Comparison of ENCODE assay signal across 11 cellular contexts in the genomic region with DNA sequence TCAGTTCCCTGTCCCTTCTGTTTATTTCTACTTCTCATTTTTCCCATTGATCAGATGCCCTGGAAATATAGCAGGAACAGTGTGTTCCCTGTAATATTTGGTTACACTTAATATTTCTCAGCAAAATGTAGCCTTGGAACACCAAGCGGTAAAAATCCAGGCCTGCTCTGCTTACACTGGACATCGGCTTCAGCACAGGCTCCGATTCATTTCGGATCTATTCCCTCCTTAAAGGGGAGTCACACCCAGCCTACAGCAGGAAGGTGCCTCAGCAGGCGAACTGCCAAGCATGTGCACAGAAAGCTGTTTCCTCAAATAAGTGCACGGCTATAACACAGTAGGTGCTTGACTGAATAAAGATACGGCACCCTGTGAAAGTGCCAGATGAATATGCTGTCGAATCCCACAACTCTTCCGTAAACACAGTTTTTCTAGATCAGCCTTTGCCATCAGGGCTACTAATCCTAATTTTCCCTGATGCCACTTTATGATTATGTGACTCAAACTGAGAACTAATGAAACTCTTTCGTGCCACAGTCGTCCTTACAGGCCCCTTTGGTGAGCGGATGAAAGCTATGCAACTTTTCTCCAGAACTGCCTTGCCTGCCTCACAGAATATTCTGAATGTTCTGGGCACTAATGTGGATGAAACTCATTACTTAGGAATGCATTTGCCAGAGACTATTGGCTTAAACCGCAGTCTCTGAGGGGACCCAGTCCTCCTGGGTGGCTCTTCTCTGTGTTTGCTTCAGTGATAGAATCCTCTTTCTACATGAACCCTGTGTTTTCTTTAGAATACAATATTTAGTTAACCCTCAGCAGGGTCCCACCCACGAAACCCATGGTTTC.
A peak's percentile ranks its signal among the peaks of the same experiment; 100 is the strongest.
DNase-seq lines count a peak whose midpoint lies in the region; ATAC-seq and TF ChIP-seq lines count a peak whose summit lies in the region.
"Had no signal": no experiment of that assay in that cellular context is flagged by ENCODE, and none has a peak within 500 bp of the region (broad histone marks: within the 10 kb centered on the region; RNA-seq: fewer than 3 reads in every experiment).

No MANE protein-coding gene starts in this region.

- no peaks in the 10 kb centered on the region for H3K9me2 ChIP-seq in SK-N-SH

- H3K27me3 ChIP-seq in SK-N-SH (ENCODE audit: insufficient read depth) (no peaks in the 10 kb centered on the region), gastroesophageal sphincter (no peaks in the 10 kb centered on the region)

- H3K9me3 ChIP-seq in SK-N-SH (no peaks in the 10 kb centered on the region), gastroesophageal sphincter (no peaks in the 10 kb centered on the region)

- H2AFZ ChIP-seq in SK-N-SH (ENCODE audit: low read depth): peak overlapping the region; percentile 83

- H3K9ac ChIP-seq in SK-N-SH: peak overlapping the region; percentile 10; the same call in 1 of the 2 replicates

- no peak for TF ChIP-seq CTCF in SK-N-SH (IDR thresholded peaks at IDR 0.05)
- peak in 1 of 4 experiments; percentile 27 for TF ChIP-seq CTCF in gastroesophageal sphincter (IDR thresholded peaks at IDR 0.05)
- no peak for TF ChIP-seq CTCF in retinal pigment epithelial cell (conservative IDR thresholded peaks at IDR 0.05; ENCODE audit: low read depth, low read length)

- ATAC-seq in gastroesophageal sphincter: peak; percentile 72
- no peak for ATAC-seq in HG03457 (IDR thresholded peaks at IDR 0.05; ENCODE audit: unreplicated experiment)
- ATAC-seq: effector memory CD8-positive, alpha-beta T cell; naive thymus-derived CD8-positive, alpha-beta T cell had no signal

- CTCF ChIA-PET in SK-N-SH (lab: Yijun Ruan, JAX): no interaction called here

- H3K4me3 ChIP-seq in SK-N-SH (ENCODE audit: low read depth in 2 of 2, low read length in 1 of 2) (no peak overlapping the region), gastroesophageal sphincter (no peak overlapping the region), retinal pigment epithelial cell (ENCODE audit: low read length) (no peak overlapping the region)

- H3F3A ChIP-seq in SK-N-SH (replicated peaks; ENCODE audit: insufficient read depth): peaks cover 14% of the 10 kb centered on the region

- no peaks in the 10 kb centered on the region for H4K20me1 ChIP-seq in SK-N-SH (ENCODE audit: insufficient read depth)

- H3K4me1 ChIP-seq in SK-N-SH (ENCODE audit: control insufficient read depth in 1 of 2, insufficient read depth in 2 of 2, low read depth in 1 of 2, low read length in 1 of 2) (peaks cover 12 to 24% of the 10 kb centered on the region in 2 experiments; a peak in 2 of 4 replicates), gastroesophageal sphincter (peaks cover 3 to 28% (median 12%) of the 10 kb centered on the region in 3 donors)

- H3K27ac ChIP-seq in SK-N-SH (ENCODE audit: low read depth in 2 of 2, low read length in 1 of 2): peak overlapping the region; percentile 73 to 89
- peak overlapping the region; percentile 62 to 78 (median 73) for H3K27ac ChIP-seq in gastroesophageal sphincter

- peak; percentile 94 for DNase-seq in EH (ENCODE audit: low read depth)
- DNase-seq in SK-N-SH: no peak
- peak; percentile 54 for DNase-seq in retinal pigment epithelial cell (ENCODE audit: low read depth)
- no peak for DNase-seq in NCI-H1436 treated with DMSO at 0.1 percent for 48 hours (lab: John Stamatoyannopoulos, UW)
- no peak for DNase-seq in SHP77 (lab: John Stamatoyannopoulos, UW)
- no peak for DNase-seq in DMS53 treated with DMSO at 0.1 percent for 48 hours (lab: John Stamatoyannopoulos, UW; ENCODE audit: unreplicated experiment)
- DNase-seq: DMS 273 treated with DMSO at 0.1 percent for 48 hours; effector memory CD8-positive, alpha-beta T cell; naive thymus-derived CD8-positive, alpha-beta T cell had no signal

- TF ChIP-seq EP300 in SK-N-SH (IDR thresholded peaks at IDR 0.05; ENCODE audit: borderline replicate concordance in 1 of 2, low read depth in 1 of 2, low read length in 1 of 2) (peak in 1 of 2 experiments; percentile 53; a peak in 1 of 4 replicates), gastroesophageal sphincter (IDR thresholded peaks at IDR 0.05) (no peak)

- peak overlapping the region; percentile 64 for H3K4me2 ChIP-seq in SK-N-SH

- TF ChIP-seq RAD21 in SK-N-SH (IDR thresholded peaks at IDR 0.05; ENCODE audit: low read length): no peak

- TF ChIP-seq POLR2A in gastroesophageal sphincter (IDR thresholded peaks at IDR 0.05): no peak

- H3K36me3 ChIP-seq in SK-N-SH (replicated peaks in 1 of 2; ENCODE audit: control insufficient read depth in 1 of 2, insufficient read depth in 2 of 2, low read length in 1 of 2): no peaks in the 10 kb centered on the region
- H3K36me3 ChIP-seq in gastroesophageal sphincter: no peaks in the 10 kb centered on the region

- H3K79me2 ChIP-seq in SK-N-SH (ENCODE audit: insufficient read depth): no peaks in the 10 kb centered on the region

- POLR2A ChIA-PET in SK-N-SH (lab: Yijun Ruan, JAX): no interaction called here

- WGBS in SK-N-SH (ENCODE audit: low lambda C conversion rate): 72% methylated on average over 14 of the region's 14 CpGs
- WGBS in gastroesophageal sphincter (ENCODE audit: low coverage in 1 of 2), 2 donors: 41 to 57% methylated on average over 7 to 14 of the region's 14 CpGs

TF ChIP-seq in SK-N-SH, 30 proteins besides CTCF, POLR2A, EP300 and RAD21:
- TF ChIP-seq TEAD4 (IDR thresholded peaks at IDR 0.05; ENCODE audit: borderline replicate concordance, insufficient read depth) (peak; percentile 55; the same call in 1 of the 2 replicates), NFIC (IDR thresholded peaks at IDR 0.05; ENCODE audit: borderline replicate concordance) (peak; percentile 36; the same call in 1 of the 2 replicates), FOSL2 (IDR thresholded peaks at IDR 0.05; ENCODE audit: borderline replicate concordance, low read depth) (peak; percentile 66; the same call in 1 of the 2 replicates), TCF12 (IDR thresholded peaks at IDR 0.05) (peak; percentile 68), JUND (IDR thresholded peaks at IDR 0.05) (peak; percentile 65), SMC3 (IDR thresholded peaks at IDR 0.05; ENCODE audit: low read depth, low read length) (no peak), RCOR1 (IDR thresholded peaks at IDR 0.05; ENCODE audit: low read length) (no peak), POLR2AphosphoS5 (IDR thresholded peaks at IDR 0.05; ENCODE audit: low read depth, low read length) (peak; percentile 38; the same call in 1 of the 2 replicates)
- TF ChIP-seq, protein P1, sequence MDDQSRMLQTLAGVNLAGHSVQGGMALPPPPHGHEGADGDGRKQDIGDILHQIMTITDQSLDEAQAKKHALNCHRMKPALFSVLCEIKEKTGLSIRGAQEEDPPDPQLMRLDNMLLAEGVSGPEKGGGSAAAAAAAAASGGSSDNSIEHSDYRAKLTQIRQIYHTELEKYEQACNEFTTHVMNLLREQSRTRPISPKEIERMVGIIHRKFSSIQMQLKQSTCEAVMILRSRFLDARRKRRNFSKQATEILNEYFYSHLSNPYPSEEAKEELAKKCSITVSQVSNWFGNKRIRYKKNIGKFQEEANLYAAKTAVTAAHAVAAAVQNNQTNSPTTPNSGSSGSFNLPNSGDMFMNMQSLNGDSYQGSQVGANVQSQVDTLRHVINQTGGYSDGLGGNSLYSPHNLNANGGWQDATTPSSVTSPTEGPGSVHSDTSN (IDR thresholded peaks at IDR 0.05): peak; percentile 19; the same call in 1 of the 2 replicates

Comparison
In these comparisons a context has a peak if more than half of its experiments do, and no peak if none do; other contexts are left out.
1. DNase-seq: peak in EH (single experiment) and retinal pigment epithelial cell (single experiment); none in SK-N-SH (single experiment), NCI-H1436 treated with DMSO at 0.1 percent for 48 hours (single experiment), SHP77 (0 of 2) and DMS53 treated with DMSO at 0.1 percent for 48 hours (single experiment).